ENCODE assay signal across 8 cellular contexts in genomic region chr19:47483800-47484690, GRCh38. TPM values are rescaled to one million over a fixed set of nuclear protein-coding genes. Genes with fewer than 3 reads are reported as not detected.
DNase-seq lines count a peak whose midpoint lies in the region; ATAC-seq and TF ChIP-seq lines count a peak whose summit lies in the region.

Gene KPTN, minus strand, starts transcription at chr19:47484219. Its CDS starts 59 bp downstream, at chr19:47484160.

- H3K4me3 ChIP-seq in AG09309 (ENCODE audit: control insufficient read depth, low read depth, low read length) (peak within 1 kb of the TSS; percentile 56), kidney epithelial cell (ENCODE audit: low read depth, low read length) (peak within 1 kb of the TSS; percentile 73)

- peaks cover 1% of the 10 kb centered on the region for H3K36me3 ChIP-seq in kidney epithelial cell (ENCODE audit: control insufficient read depth, insufficient read depth, low read length)

- DNase-seq in AG09309 (ENCODE audit: low read depth) = peak; percentile 55
- peak; percentile 89 for DNase-seq in NCI-H446 treated with DMSO at 0.1 percent for 48 hours (lab: John Stamatoyannopoulos, UW)
- peak; percentile 91 for DNase-seq in activated CD4-positive, CD25-positive, alpha-beta regulatory T cell treated with anti-CD3 and anti-CD28 coated beads, Interleukin-2, amount 50 U/mL, for 72 hours
- DNase-seq in cerebellum (ENCODE audit: low spot score) = peak; percentile 93
- DNase-seq in kidney epithelial cell (ENCODE audit: low read depth) = peak; percentile 44
- DNase-seq in stimulated activated CD4-positive, alpha-beta T cell treated with anti-CD3 and anti-CD28 coated beads, Interleukin-15, amount 100 ng/mL, for 1 hour (ENCODE audit: low read depth in 1 of 2, low spot score in 1 of 2) = peak; percentile 75 to 84

- peak; percentile 98 for TF ChIP-seq CTCF in AG09309 (IDR thresholded peaks at IDR 0.05; ENCODE audit: control insufficient read depth, insufficient read depth, low read depth, low read length, missing control alignments)
- peak; percentile 99 for TF ChIP-seq CTCF in kidney epithelial cell (IDR thresholded peaks at IDR 0.05; ENCODE audit: insufficient read depth, low read length, poor library complexity, severe bottlenecking)

- ATAC-seq in GM19023 (IDR thresholded peaks at IDR 0.05; ENCODE audit: unreplicated experiment) (peak; percentile 52), HG03354 (IDR thresholded peaks at IDR 0.05; ENCODE audit: poor library complexity, severe bottlenecking, unreplicated experiment) (peak; percentile 69)

- peaks cover 6% of the 10 kb centered on the region for H3K27me3 ChIP-seq in kidney epithelial cell (ENCODE audit: control insufficient read depth, insufficient read depth, low read length)

RNA-seq across cellular contexts. Expression of gene KPTN, which starts in this region (rescaled TPM):
- total RNA-seq in cerebellum = 5.9 TPM
- 6.0 and 6.6 TPM in 2 replicates for total RNA-seq in kidney epithelial cell

Comparison
In these comparisons a context has a peak if more than half of its experiments do, and no peak if none do; other contexts are left out.
1. Peak in every context shown above with its lines: DNase-seq, ATAC-seq and H3K4me3 ChIP-seq.